In the genomic region with DNA sequence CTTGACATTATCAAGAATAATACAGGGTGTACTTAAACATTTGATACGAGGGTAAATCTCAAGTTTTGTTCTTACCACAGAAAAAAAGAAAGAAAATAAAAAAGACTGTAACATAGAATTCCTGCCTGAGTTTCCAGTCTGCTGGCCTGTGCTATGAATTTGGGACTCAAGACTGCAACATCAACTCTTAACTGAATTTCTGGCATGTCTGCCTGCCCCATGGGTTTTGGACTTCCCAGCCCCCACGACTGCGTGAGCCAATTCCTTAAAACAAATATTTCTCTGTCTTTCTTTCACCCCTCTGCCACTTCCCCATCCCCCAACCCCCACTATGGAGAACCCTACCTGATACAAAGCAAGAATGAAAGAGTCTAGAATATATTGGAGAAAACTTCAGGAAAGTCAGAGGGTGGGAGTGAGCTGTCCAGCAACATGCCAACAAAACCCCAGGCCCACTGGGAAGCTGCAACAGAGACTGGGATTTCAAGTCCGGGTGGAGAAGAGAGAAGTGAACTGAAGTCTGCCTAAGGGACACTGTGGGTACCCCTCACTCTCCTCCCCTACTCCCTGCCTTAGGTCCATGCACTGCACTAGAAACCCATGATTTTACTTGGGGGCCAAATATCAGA, we compare ENCODE assay signal across 17 cellular contexts. TPM values are rescaled to one million over a fixed set of nuclear protein-coding genes. Genes with fewer than 3 reads are reported as not detected.
A peak's percentile ranks its signal among the peaks of the same experiment; 100 is the strongest.
DNase-seq lines count a peak whose midpoint lies in the region; ATAC-seq and TF ChIP-seq lines count a peak whose summit lies in the region.
"Had no signal": no experiment of that assay in that cellular context is flagged by ENCODE, and none has a peak within 500 bp of the region (broad histone marks: within the 10 kb centered on the region; RNA-seq: fewer than 3 reads in every experiment).

No MANE protein-coding gene starts in this region.

- no peak for DNase-seq in stimulated activated naive CD8-positive, alpha-beta T cell treated with anti-CD3 and anti-CD28 coated beads, Interleukin-15, Interleukin-2, amounts not matched to agents 100 U/mL and 50 U/mL, for 24 hours
- no peak for DNase-seq in activated T-helper 2 cell treated with anti-CD3 and anti-CD28 coated beads, Interferon-gamma antibody, Interleukin-2, Interleukin-4, amounts not matched to agents 10 μg/mL and 5 μg/mL and 100 μg/mL, durations not matched to agents 14 hours and 24 hours and 36 hours (ENCODE audit: low spot score)
- no peak for DNase-seq in stimulated activated naive CD8-positive, alpha-beta T cell treated with anti-CD3 and anti-CD28 coated beads, Interleukin-15, amount 100 ng/mL, for 72 hours
- no peak for DNase-seq in medulla oblongata (ENCODE audit: extremely low spot score)
- DNase-seq in MG63 = no peak
- DNase-seq in tibial artery = no peak
- DNase-seq: BE2C, DND-41, HCEC 1CT, left ventricle myocardium superior, right cardiac atrium, SIG-M5 had no signal

- TF ChIP-seq CTCF in tibial artery (IDR thresholded peaks at IDR 0.05) = no peak

- no peaks in the 10 kb centered on the region for H3K36me3 ChIP-seq in MG63
- H3K36me3 ChIP-seq in tibial artery = no peaks in the 10 kb centered on the region
- H3K36me3 ChIP-seq: BE2C, vagina had no signal

- H3K27ac ChIP-seq in tibial artery = no peak overlapping the region
- H3K27ac ChIP-seq: vagina had no signal

- no peaks in the 10 kb centered on the region for H3K27me3 Mint-ChIP-seq in stimulated activated naive CD8-positive, alpha-beta T cell treated with anti-CD3 and anti-CD28 coated beads, Interleukin-15, Interleukin-2, amounts not matched to agents 100 ng/mL and 50 ng/mL, for 24 hours
- no peaks in the 10 kb centered on the region for H3K27me3 Mint-ChIP-seq in activated T-helper 2 cell treated with anti-CD3 and anti-CD28 coated beads, Interferon-gamma antibody, Interleukin-2, Interleukin-4, amounts not matched to agents 10 μg/mL and 5 μg/mL and 100 μg/mL, durations not matched to agents 14 hours and 24 hours and 36 hours (ENCODE audit: low read depth)
- no peaks in the 10 kb centered on the region for H3K27me3 Mint-ChIP-seq in stimulated activated naive CD8-positive, alpha-beta T cell treated with anti-CD3 and anti-CD28 coated beads, Interleukin-15, amount 100 ng/mL, for 72 hours
- H3K27me3 Mint-ChIP-seq: brain had no signal

- no peaks in the 10 kb centered on the region for H3K4me1 ChIP-seq in tibial artery
- H3K4me1 ChIP-seq: BE2C, vagina had no signal

- H3K9me3 Mint-ChIP-seq in stimulated activated naive CD8-positive, alpha-beta T cell treated with anti-CD3 and anti-CD28 coated beads, Interleukin-15, Interleukin-2, amounts not matched to agents 100 ng/mL and 50 ng/mL, for 24 hours = no peaks in the 10 kb centered on the region
- H3K9me3 Mint-ChIP-seq in activated T-helper 2 cell treated with anti-CD3 and anti-CD28 coated beads, Interferon-gamma antibody, Interleukin-2, Interleukin-4, amounts not matched to agents 10 μg/mL and 5 μg/mL and 100 μg/mL, durations not matched to agents 14 hours and 24 hours and 36 hours = peaks cover 7% of the 10 kb centered on the region
- H3K9me3 Mint-ChIP-seq in stimulated activated naive CD8-positive, alpha-beta T cell treated with anti-CD3 and anti-CD28 coated beads, Interleukin-15, amount 100 ng/mL, for 72 hours = no peaks in the 10 kb centered on the region

- intact Hi-C loops in activated T-helper 2 cell treated with anti-CD3 and anti-CD28 coated beads, Interferon-gamma antibody, Interleukin-2, Interleukin-4, amounts not matched to agents 10 μg/mL and 5 μg/mL and 100 μg/mL, durations not matched to agents 14 hours and 24 hours and 36 hours (cut with micrococcal nuclease) = loop anchor here (10.0 kb wide), 1 partner anchor 87 kb away; a partner anchor contains a TSS
- intact Hi-C loops in tibial artery (cut with DNase I; ENCODE audit: low total_unique reads) = no loop called here

- peaks cover 53% of the 10 kb centered on the region for H3K4me1 Mint-ChIP-seq in stimulated activated naive CD8-positive, alpha-beta T cell treated with anti-CD3 and anti-CD28 coated beads, Interleukin-15, Interleukin-2, amounts not matched to agents 100 ng/mL and 50 ng/mL, for 24 hours (ENCODE audit: low read depth)
- peaks cover 13% of the 10 kb centered on the region for H3K4me1 Mint-ChIP-seq in activated T-helper 2 cell treated with anti-CD3 and anti-CD28 coated beads, Interferon-gamma antibody, Interleukin-2, Interleukin-4, amounts not matched to agents 10 μg/mL and 5 μg/mL and 100 μg/mL, durations not matched to agents 14 hours and 24 hours and 36 hours (ENCODE audit: low read depth)
- peaks cover 48% of the 10 kb centered on the region for H3K4me1 Mint-ChIP-seq in stimulated activated naive CD8-positive, alpha-beta T cell treated with anti-CD3 and anti-CD28 coated beads, Interleukin-15, amount 100 ng/mL, for 72 hours
- H3K4me1 Mint-ChIP-seq: neural crest cell had no signal

- H3K36me3 Mint-ChIP-seq in stimulated activated naive CD8-positive, alpha-beta T cell treated with anti-CD3 and anti-CD28 coated beads, Interleukin-15, Interleukin-2, amounts not matched to agents 100 ng/mL and 50 ng/mL, for 24 hours (ENCODE audit: low read depth) = no peaks in the 10 kb centered on the region
- no peaks in the 10 kb centered on the region for H3K36me3 Mint-ChIP-seq in activated T-helper 2 cell treated with anti-CD3 and anti-CD28 coated beads, Interferon-gamma antibody, Interleukin-2, Interleukin-4, amounts not matched to agents 10 μg/mL and 5 μg/mL and 100 μg/mL, durations not matched to agents 14 hours and 24 hours and 36 hours (ENCODE audit: low read depth)

- H3K4me3 ChIP-seq in MG63 (no peak overlapping the region), tibial artery (no peak overlapping the region)
- H3K4me3 ChIP-seq: vagina had no signal

- H3K9me3 ChIP-seq in MG63 (no peaks in the 10 kb centered on the region; the same call in 1 of the 2 replicates), tibial artery (no peaks in the 10 kb centered on the region)
- H3K9me3 ChIP-seq: BE2C, vagina had no signal

- peak overlapping the region; percentile 70 for H3K4me3 Mint-ChIP-seq in stimulated activated naive CD8-positive, alpha-beta T cell treated with anti-CD3 and anti-CD28 coated beads, Interleukin-15, Interleukin-2, amounts not matched to agents 100 ng/mL and 50 ng/mL, for 24 hours
- H3K4me3 Mint-ChIP-seq in activated T-helper 2 cell treated with anti-CD3 and anti-CD28 coated beads, Interferon-gamma antibody, Interleukin-2, Interleukin-4, amounts not matched to agents 10 μg/mL and 5 μg/mL and 100 μg/mL, durations not matched to agents 14 hours and 24 hours and 36 hours (ENCODE audit: low read depth) = no peak overlapping the region
- peak overlapping the region; percentile 66 to 78 for H3K4me3 Mint-ChIP-seq in stimulated activated naive CD8-positive, alpha-beta T cell treated with anti-CD3 and anti-CD28 coated beads, Interleukin-15, amount 100 ng/mL, for 72 hours
- H3K4me3 Mint-ChIP-seq: brain, neural crest cell had no signal

- H3K27ac Mint-ChIP-seq in stimulated activated naive CD8-positive, alpha-beta T cell treated with anti-CD3 and anti-CD28 coated beads, Interleukin-15, Interleukin-2, amounts not matched to agents 100 ng/mL and 50 ng/mL, for 24 hours = peak overlapping the region; percentile 89
- peak overlapping the region; percentile 4 for H3K27ac Mint-ChIP-seq in activated T-helper 2 cell treated with anti-CD3 and anti-CD28 coated beads, Interferon-gamma antibody, Interleukin-2, Interleukin-4, amounts not matched to agents 10 μg/mL and 5 μg/mL and 100 μg/mL, durations not matched to agents 14 hours and 24 hours and 36 hours
- peak overlapping the region; percentile 97 to 99 for H3K27ac Mint-ChIP-seq in stimulated activated naive CD8-positive, alpha-beta T cell treated with anti-CD3 and anti-CD28 coated beads, Interleukin-15, amount 100 ng/mL, for 72 hours
- H3K27ac Mint-ChIP-seq: brain had no signal

- ATAC-seq in stimulated activated naive CD8-positive, alpha-beta T cell treated with anti-CD3 and anti-CD28 coated beads, Interleukin-15, Interleukin-2, amounts not matched to agents 100 U/mL and 50 U/mL, for 24 hours = no peak
- peak; percentile 3 for ATAC-seq in HG02588 (IDR thresholded peaks at IDR 0.05; ENCODE audit: unreplicated experiment)
- peak; percentile 35 for ATAC-seq in stimulated activated naive CD8-positive, alpha-beta T cell treated with anti-CD3 and anti-CD28 coated beads, Interleukin-15, amount 100 ng/mL, for 72 hours
- ATAC-seq: left ventricle myocardium superior had no signal

- H3K27me3 ChIP-seq in MG63 = no peaks in the 10 kb centered on the region
- H3K27me3 ChIP-seq in tibial artery = no peaks in the 10 kb centered on the region
- H3K27me3 ChIP-seq: BE2C, vagina had no signal

RNA-seq across cellular contexts. Expression of a gene that starts 43.0 kb away (rescaled TPM):
- total RNA-seq in activated T-helper 2 cell treated with anti-CD3 and anti-CD28 coated beads, Interferon-gamma antibody, Interleukin-2, Interleukin-4, amounts not matched to agents 10 μg/mL and 5 μg/mL and 100 μg/mL, durations not matched to agents 14 hours and 24 hours and 36 hours = 1.9 and 2.1 TPM in 2 replicates
- total RNA-seq in MG63 (2014; rRNA removed; shearing (Covaris generic); ENCODE audit: low replicate concordance) = 5.2 and 6.9 TPM in 2 replicates

Comparison
In these comparisons a context has a peak if more than half of its experiments do, and no peak if none do; other contexts are left out.
1. H3K27ac Mint-ChIP-seq: peak in every context shown above with its lines; median percentile 98 in stimulated activated naive CD8-positive, alpha-beta T cell treated with anti-CD3 and anti-CD28 coated beads, Interleukin-15, amount 100 ng/mL, for 72 hours; 89 in stimulated activated naive CD8-positive, alpha-beta T cell treated with anti-CD3 and anti-CD28 coated beads, Interleukin-15, Interleukin-2, amounts not matched to agents 100 ng/mL and 50 ng/mL, for 24 hours; 4 in activated T-helper 2 cell treated with anti-CD3 and anti-CD28 coated beads, Interferon-gamma antibody, Interleukin-2, Interleukin-4, amounts not matched to agents 10 μg/mL and 5 μg/mL and 100 μg/mL, durations not matched to agents 14 hours and 24 hours and 36 hours.